Comparison of ENCODE assay signal across 22 cellular contexts in the genomic region with DNA sequence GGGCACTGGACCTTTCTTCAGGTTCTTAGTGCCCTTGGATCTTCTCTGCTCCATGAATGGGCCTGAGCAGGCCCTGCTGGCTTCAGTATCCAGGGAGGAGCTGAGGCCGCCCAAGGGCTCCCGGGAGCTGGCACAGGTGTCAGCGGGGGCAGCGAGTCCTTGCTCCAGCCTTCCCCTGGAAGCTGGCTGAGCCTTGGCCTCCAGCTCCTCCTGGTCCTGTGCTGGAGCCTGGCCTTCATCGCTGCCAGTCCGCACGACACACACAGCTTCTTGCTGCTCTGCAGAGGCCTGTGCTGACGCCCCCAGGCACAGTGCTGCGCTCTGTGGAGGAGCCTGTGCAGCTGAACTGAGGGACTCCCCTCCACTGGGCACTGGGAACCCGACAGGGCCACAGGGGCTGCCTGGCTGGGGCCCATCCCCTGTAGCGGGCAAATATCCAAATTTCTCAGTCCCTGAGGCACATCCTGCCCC. TPM values are rescaled to one million over a fixed set of nuclear protein-coding genes. Genes with fewer than 3 reads are reported as not detected.
A peak's percentile ranks its signal among the peaks of the same experiment; 100 is the strongest.
DNase-seq lines count a peak whose midpoint lies in the region; ATAC-seq and TF ChIP-seq lines count a peak whose summit lies in the region.
"Had no signal": no experiment of that assay in that cellular context is flagged by ENCODE, and none has a peak within 500 bp of the region (broad histone marks: within the 10 kb centered on the region; RNA-seq: fewer than 3 reads in every experiment).

No MANE protein-coding gene starts in this region.

- no peak for TF ChIP-seq CTCF in breast epithelium (IDR thresholded peaks at IDR 0.05)
- TF ChIP-seq CTCF in MCF 10A (IDR thresholded peaks at IDR 0.05; ENCODE audit: unreplicated experiment) = no peak

- H3K4me1 ChIP-seq in breast epithelium = no peaks in the 10 kb centered on the region
- H3K4me1 ChIP-seq: lower lobe of right lung, upper lobe of right lung had no signal

- H3K4me3 Mint-ChIP-seq in MCF 10A (ENCODE audit: unreplicated experiment) = no peak overlapping the region
- H3K4me3 Mint-ChIP-seq: activated CD8-positive, alpha-beta T cell treated with anti-CD3 and anti-CD28 coated beads, Interleukin-2, amount 10 ng/mL, durations not matched to agents 7 days and 5 days; activated T-cell treated with anti-CD3 and anti-CD28 coated beads, Interleukin-2, amount 50 U/mL, for 4 hours; dendritic cell treated with granulocyte-macrophage colony-stimulating factor and Interleukin-4, amounts not matched to agents 40 ng/mL and 50 ng/mL, for 4 days; neural crest cell had no signal

- CTCF ChIA-PET in MCF 10A (lab: Yijun Ruan, JAX) = interaction anchor here (0.6 to 3.6 kb wide), 3 partner anchors 30 to 150 kb away, joined by 3 to 11 read pairs (median 6); no protein-coding TSS in a partner anchor

- no TSS peak for BruUV-seq in MCF 10A (replicated peaks; lab: Mats Ljungman, UMichigan)

- H3K27me3 ChIP-seq in breast epithelium = no peaks in the 10 kb centered on the region
- H3K27me3 ChIP-seq: upper lobe of right lung had no signal

- peak overlapping the region; percentile 19 to 55 for H3K27ac ChIP-seq in breast epithelium
- H3K27ac ChIP-seq in temporal lobe (ENCODE audit: low read depth, low read length) = peak overlapping the region; percentile 53
- H3K27ac ChIP-seq: lower lobe of right lung, upper lobe of right lung had no signal

- no peak overlapping the region for H3K27ac Mint-ChIP-seq in MCF 10A (ENCODE audit: low read depth, unreplicated experiment)
- H3K27ac Mint-ChIP-seq: activated CD8-positive, alpha-beta T cell treated with anti-CD3 and anti-CD28 coated beads, Interleukin-2, amount 10 ng/mL, durations not matched to agents 7 days and 5 days; dendritic cell treated with granulocyte-macrophage colony-stimulating factor and Interleukin-4, amounts not matched to agents 40 ng/mL and 50 ng/mL, for 4 days; progenitor cell of endocrine pancreas had no signal

- H3K36me3 ChIP-seq in breast epithelium = no peaks in the 10 kb centered on the region
- H3K36me3 ChIP-seq: HAP-1, lower lobe of right lung, upper lobe of right lung had no signal

- H3K9me3 ChIP-seq in breast epithelium = no peaks in the 10 kb centered on the region
- H3K9me3 ChIP-seq: HAP-1, lower lobe of right lung, upper lobe of right lung had no signal

- peak; percentile 26; the same call in 2 of the 3 replicates for ATAC-seq in SK-N-SH treated with all-trans-retinoic acid at 6 μM for 48 hours
- ATAC-seq: activated CD8-positive, alpha-beta T cell treated with anti-CD3 and anti-CD28 coated beads, Interleukin-2, amount 10 ng/mL, durations not matched to agents 7 days and 5 days; activated T-cell treated with anti-CD3 and anti-CD28 coated beads, Interleukin-2, amount 50 U/mL, for 4 hours; upper lobe of right lung had no signal

- no peak for TF ChIP-seq POLR2A in breast epithelium (IDR thresholded peaks at IDR 0.05)

- DNase-seq in breast epithelium (ENCODE audit: low spot score in 2 of 2) (peak in 1 of 2 donors; percentile 55), MCF 10A (ENCODE audit: unreplicated experiment) (no peak), islet precursor cell (peak; percentile 79), LoVo (ENCODE audit: low spot score) (no peak), DMS53 (lab: John Stamatoyannopoulos, UW) (no peak), NCI-H1105 treated with DMSO at 0.1 percent for 48 hours (lab: John Stamatoyannopoulos, UW) (no peak)
- DNase-seq: activated CD4-positive, CD25-positive, alpha-beta regulatory T cell treated with anti-CD3 and anti-CD28 coated beads, Interleukin-2, amount 50 U/mL, for 72 hours; activated CD8-positive, alpha-beta T cell treated with anti-CD3 and anti-CD28 coated beads, Interleukin-2, amount 10 ng/mL, durations not matched to agents 7 days and 5 days; activated T-cell treated with anti-CD3 and anti-CD28 coated beads, Interleukin-2, amount 50 U/mL, for 4 hours; DMS79; Kasumi-1; lower lobe of right lung; NCI-H2029; NCI-H226; SHP77; upper lobe of right lung had no signal

- H3K27me3 Mint-ChIP-seq in MCF 10A (ENCODE audit: insufficient read depth, unreplicated experiment) = no peaks in the 10 kb centered on the region

- no peak overlapping the region for H3K4me3 ChIP-seq in breast epithelium
- H3K4me3 ChIP-seq: HAP-1, lower lobe of right lung, upper lobe of right lung had no signal

- H3K36me3 Mint-ChIP-seq in MCF 10A (ENCODE audit: insufficient read depth, unreplicated experiment) = no peaks in the 10 kb centered on the region

- H3K9me3 Mint-ChIP-seq in MCF 10A (ENCODE audit: unreplicated experiment) = no peaks in the 10 kb centered on the region
- H3K9me3 Mint-ChIP-seq: activated T-cell treated with anti-CD3 and anti-CD28 coated beads, Interleukin-2, amount 50 U/mL, for 4 hours; dendritic cell treated with granulocyte-macrophage colony-stimulating factor and Interleukin-4, amounts not matched to agents 40 ng/mL and 50 ng/mL, for 4 days; neural crest cell had no signal

- no peaks in the 10 kb centered on the region for H3K4me1 Mint-ChIP-seq in MCF 10A (ENCODE audit: insufficient read depth, unreplicated experiment)

- intact Hi-C loops in breast epithelium (cut with DNase I; ENCODE audit: low total_unique reads) = no loop called here
- intact Hi-C loops in MCF 10A (cut with micrococcal nuclease) = no loop called here

- POLR2A ChIA-PET in MCF 10A (lab: Yijun Ruan, JAX) = no interaction called here

TF ChIP-seq in SK-N-SH treated with all-trans-retinoic acid at 6 μM for 48 hours, 23 proteins besides CTCF, POLR2A, EP300 and RAD21:
- TF ChIP-seq, protein P1, sequence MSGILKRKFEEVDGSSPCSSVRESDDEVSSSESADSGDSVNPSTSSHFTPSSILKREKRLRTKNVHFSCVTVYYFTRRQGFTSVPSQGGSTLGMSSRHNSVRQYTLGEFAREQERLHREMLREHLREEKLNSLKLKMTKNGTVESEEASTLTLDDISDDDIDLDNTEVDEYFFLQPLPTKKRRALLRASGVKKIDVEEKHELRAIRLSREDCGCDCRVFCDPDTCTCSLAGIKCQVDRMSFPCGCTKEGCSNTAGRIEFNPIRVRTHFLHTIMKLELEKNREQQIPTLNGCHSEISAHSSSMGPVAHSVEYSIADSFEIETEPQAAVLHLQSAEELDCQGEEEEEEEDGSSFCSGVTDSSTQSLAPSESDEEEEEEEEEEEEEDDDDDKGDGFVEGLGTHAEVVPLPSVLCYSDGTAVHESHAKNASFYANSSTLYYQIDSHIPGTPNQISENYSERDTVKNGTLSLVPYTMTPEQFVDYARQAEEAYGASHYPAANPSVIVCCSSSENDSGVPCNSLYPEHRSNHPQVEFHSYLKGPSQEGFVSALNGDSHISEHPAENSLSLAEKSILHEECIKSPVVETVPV (CRISPR knock-in tag; IDR thresholded peaks at IDR 0.05) = no peak
- TF ChIP-seq ESRRG (CRISPR knock-in tag; IDR thresholded peaks at IDR 0.05) (no peak), TCF4 (CRISPR knock-in tag; IDR thresholded peaks at IDR 0.05; ENCODE audit: borderline replicate concordance) (no peak), OSR1 (CRISPR knock-in tag; IDR thresholded peaks at IDR 0.05) (no peak), ISL1 (CRISPR knock-in tag; IDR thresholded peaks at IDR 0.05) (no peak), ARNTL (CRISPR knock-in tag; IDR thresholded peaks at IDR 0.05; ENCODE audit: borderline replicate concordance, low read depth) (no peak), ZNF70 (CRISPR knock-in tag; IDR thresholded peaks at IDR 0.05) (no peak), RARB (CRISPR knock-in tag; IDR thresholded peaks at IDR 0.05) (no peak)
- TF ChIP-seq, protein P2, sequence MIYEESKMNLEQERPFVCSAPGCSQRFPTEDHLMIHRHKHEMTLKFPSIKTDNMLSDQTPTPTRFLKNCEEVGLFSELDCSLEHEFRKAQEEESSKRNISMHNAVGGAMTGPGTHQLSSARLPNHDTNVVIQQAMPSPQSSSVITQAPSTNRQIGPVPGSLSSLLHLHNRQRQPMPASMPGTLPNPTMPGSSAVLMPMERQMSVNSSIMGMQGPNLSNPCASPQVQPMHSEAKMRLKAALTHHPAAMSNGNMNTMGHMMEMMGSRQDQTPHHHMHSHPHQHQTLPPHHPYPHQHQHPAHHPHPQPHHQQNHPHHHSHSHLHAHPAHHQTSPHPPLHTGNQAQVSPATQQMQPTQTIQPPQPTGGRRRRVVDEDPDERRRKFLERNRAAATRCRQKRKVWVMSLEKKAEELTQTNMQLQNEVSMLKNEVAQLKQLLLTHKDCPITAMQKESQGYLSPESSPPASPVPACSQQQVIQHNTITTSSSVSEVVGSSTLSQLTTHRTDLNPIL (CRISPR knock-in tag; IDR thresholded peaks at IDR 0.05; ENCODE audit: low read depth) = no peak
TF ChIP-seq in SK-N-SH treated with all-trans-retinoic acid at 6 μM for 48 hours: peak in this region for 0.

RNA-seq across cellular contexts. Expression of a gene that starts 1.7 kb away (rescaled TPM):
- 10 to 100 TPM in 1 of 3 donors, 1 to 10 TPM in 1, under 1 TPM in 1; 0.15 to 11.1 (median 1.1) TPM for total RNA-seq in breast epithelium
- 0.47 and 0.59 TPM in 2 replicates for total RNA-seq in MCF 10A (2022)
- not detected for total RNA-seq in temporal lobe
- total RNA-seq: activated CD8-positive, alpha-beta T cell treated with anti-CD3 and anti-CD28 coated beads, Interleukin-2, amount 10 ng/mL, durations not matched to agents 7 days and 5 days had no signal

RNA-seq across cellular contexts. Expression of a gene that starts 49.9 kb away (rescaled TPM):
- total RNA-seq in breast epithelium (1 to 10 TPM; 1.3 to 4.9 (median 2.9) TPM), MCF 10A (2022) (1.5 and 1.7 TPM in 2 replicates), temporal lobe (60.2 TPM)

Comparison
In these comparisons a context has a peak if more than half of its experiments do, and no peak if none do; other contexts are left out.
1. RNA of a gene that starts 49.9 kb away (total RNA-seq): 60.2 TPM in temporal lobe (single experiment); 1.3 to 4.9 TPM in breast epithelium and 1.5 to 1.7 TPM in MCF 10A; every median in the first group is over 10 times any median in the second.